In genomic region chr5:72307968-72308852, GRCh38 we compare ENCODE assay signal across 1 cellular context.
TF ChIP-seq lines count a peak whose summit lies in the region.

No MANE protein-coding gene starts in this region.

TF ChIP-seq in K562, 482 proteins besides CTCF, POLR2A, EP300 and RAD21 (continued from another document and continues in another):
- TF ChIP-seq FOXK2 (conservative IDR thresholded peaks at IDR 0.05 in 1 of 2, IDR thresholded peaks at IDR 0.05 in 1 of 2; ENCODE audit: low read depth in 2 of 2) (0 out of 4 replicates have a peak, but pooled peaks of 1 of the 2 experiments have one; percentile 26), DMBX1 (CRISPR knock-in tag; IDR thresholded peaks at IDR 0.05; ENCODE audit: borderline replicate concordance) (no peak), ZSCAN32 (CRISPR knock-in tag; IDR thresholded peaks at IDR 0.05) (no peak), SMARCA4 (IDR thresholded peaks at IDR 0.05) (no peak), ZNF12 (CRISPR knock-in tag; IDR thresholded peaks at IDR 0.05) (0 out of 2 replicates have a peak, but pooled peaks have one; percentile 44), XRCC5 (IDR thresholded peaks at IDR 0.05; ENCODE audit: low read depth, low read length) (peak; percentile 78; the same call in 1 of the 2 replicates), NONO (IDR thresholded peaks at IDR 0.05; ENCODE audit: low read depth in 2 of 2, low read length in 1 of 2) (no peak; a peak in 1 of 4 replicates), CBFB (CRISPR knock-in tag; IDR thresholded peaks at IDR 0.05) (0 out of 2 replicates have a peak, but pooled peaks have one; percentile 58), IRF9 (tag; IDR thresholded peaks at IDR 0.05) (no peak), ZBTB17 (CRISPR knock-in tag; IDR thresholded peaks at IDR 0.05) (no peak; the same call in 1 of the 2 replicates), THRAP3 (IDR thresholded peaks at IDR 0.05; ENCODE audit: borderline replicate concordance) (no peak), TARDBP (IDR thresholded peaks at IDR 0.05) (peak; percentile 94), BDP1 (IDR thresholded peaks at IDR 0.05; ENCODE audit: insufficient read depth, insufficient read length) (no peak), ZBTB43 (CRISPR knock-in tag; IDR thresholded peaks at IDR 0.05) (peak; percentile 87), ZNF282 (CRISPR knock-in tag; IDR thresholded peaks at IDR 0.05) (no peak), KLF1 (tag; IDR thresholded peaks at IDR 0.05) (peak; percentile 60; the same call in 1 of the 2 replicates), ZFPM2 (CRISPR knock-in tag; IDR thresholded peaks at IDR 0.05) (no peak; the same call in 1 of the 2 replicates), FOXA1 (IDR thresholded peaks at IDR 0.05; ENCODE audit: borderline replicate concordance) (no peak), SETDB1 (IDR thresholded peaks at IDR 0.05; ENCODE audit: low read length) (no peak), CGGBP1 (CRISPR knock-in tag; IDR thresholded peaks at IDR 0.05) (peak; percentile 52; the same call in 1 of the 2 replicates), HBP1 (CRISPR knock-in tag; IDR thresholded peaks at IDR 0.05) (no peak), POLR3G (IDR thresholded peaks at IDR 0.05; ENCODE audit: extremely low read depth, insufficient read length, insufficient replicate concordance) (no peak), MAFG (tag; conservative IDR thresholded peaks at IDR 0.05) (no peak), HCFC1 (IDR thresholded peaks at IDR 0.05; ENCODE audit: low read depth, low read length) (no peak; the same call in 1 of the 2 replicates), XRCC4 (IDR thresholded peaks at IDR 0.05; ENCODE audit: extremely low read depth, insufficient read depth, insufficient read length) (no peak), FUS (optimal IDR thresholded peaks at IDR 0.05; ENCODE audit: low read depth, low read length) (no peak), SOX6 (IDR thresholded peaks at IDR 0.05) (peak; percentile 43; the same call in 1 of the 2 replicates), EP400 (IDR thresholded peaks at IDR 0.05) (peak; percentile 93), TAF1 (IDR thresholded peaks at IDR 0.05; ENCODE audit: control insufficient read depth, extremely low read depth, insufficient read depth, low read length, severe bottlenecking) (peak; percentile 85), TCF3 (CRISPR knock-in tag; IDR thresholded peaks at IDR 0.05) (no peak), NCOA1 (IDR thresholded peaks at IDR 0.05; ENCODE audit: low read depth) (peak; percentile 37; the same call in 1 of the 2 replicates), PKNOX1 (IDR thresholded peaks at IDR 0.05) (peak; percentile 5; the same call in 1 of the 2 replicates), PCBP1 (IDR thresholded peaks at IDR 0.05; ENCODE audit: low read depth, low read length, poor library complexity, severe bottlenecking) (no peak), TRIM28 (IDR thresholded peaks at IDR 0.05) (peak; percentile 21; the same call in 1 of the 2 replicates), PHB (CRISPR knock-in tag; IDR thresholded peaks at IDR 0.05) (0 out of 2 replicates have a peak, but pooled peaks have one; percentile 51), POLR3A (IDR thresholded peaks at IDR 0.05; ENCODE audit: borderline replicate concordance, extremely low read depth, insufficient read depth, insufficient read length) (no peak), ZNF592 (IDR thresholded peaks at IDR 0.05) (peak; percentile 93), GTF2E2 (tag; IDR thresholded peaks at IDR 0.05) (no peak; the same call in 1 of the 2 replicates), HSF4 (CRISPR knock-in tag; IDR thresholded peaks at IDR 0.05; ENCODE audit: borderline replicate concordance) (no peak), ZNF239 (CRISPR knock-in tag; IDR thresholded peaks at IDR 0.05) (no peak), KDM5B (IDR thresholded peaks at IDR 0.05; ENCODE audit: insufficient replicate concordance, low read depth, low read length) (peak; percentile 95), ZNF444 (CRISPR knock-in tag; IDR thresholded peaks at IDR 0.05) (no peak), RNF2 (IDR thresholded peaks at IDR 0.05) (peak; percentile 59), KAT8 (IDR thresholded peaks at IDR 0.05; ENCODE audit: low read depth) (no peak), MCM2 (IDR thresholded peaks at IDR 0.05; ENCODE audit: low read depth) (no peak), EZH2 (IDR thresholded peaks at IDR 0.05; ENCODE audit: borderline replicate concordance, low read depth, low read length) (no peak), SP2 (IDR thresholded peaks at IDR 0.05; ENCODE audit: extremely low read depth, low read depth, low read length, poor library complexity, severe bottlenecking) (peak; percentile 38), ZNF121 (CRISPR knock-in tag; conservative IDR thresholded peaks at IDR 0.05) (no peak), PTTG1 (tag; IDR thresholded peaks at IDR 0.05; ENCODE audit: low read depth) (no peak), ZNF398 (CRISPR knock-in tag; IDR thresholded peaks at IDR 0.05) (no peak), KDM1A (IDR thresholded peaks at IDR 0.05) (no peak), POLR2G (IDR thresholded peaks at IDR 0.05; ENCODE audit: low read depth, low read length) (peak; percentile 100), ILF3 (IDR thresholded peaks at IDR 0.05; ENCODE audit: borderline replicate concordance) (no peak; the same call in 1 of the 2 replicates), RCOR1 (IDR thresholded peaks at IDR 0.05; ENCODE audit: borderline replicate concordance in 1 of 2, low read depth in 2 of 2, low read length in 2 of 2) (peak in 1 of 2 experiments; percentile 63; a peak in 1 of 4 replicates), RFX1 (IDR thresholded peaks at IDR 0.05) (no peak), CUX1 (CRISPR knock-in tag; IDR thresholded peaks at IDR 0.05) (no peak)
